Comparison of ENCODE assay signal across 35 cellular contexts in the genomic region with DNA sequence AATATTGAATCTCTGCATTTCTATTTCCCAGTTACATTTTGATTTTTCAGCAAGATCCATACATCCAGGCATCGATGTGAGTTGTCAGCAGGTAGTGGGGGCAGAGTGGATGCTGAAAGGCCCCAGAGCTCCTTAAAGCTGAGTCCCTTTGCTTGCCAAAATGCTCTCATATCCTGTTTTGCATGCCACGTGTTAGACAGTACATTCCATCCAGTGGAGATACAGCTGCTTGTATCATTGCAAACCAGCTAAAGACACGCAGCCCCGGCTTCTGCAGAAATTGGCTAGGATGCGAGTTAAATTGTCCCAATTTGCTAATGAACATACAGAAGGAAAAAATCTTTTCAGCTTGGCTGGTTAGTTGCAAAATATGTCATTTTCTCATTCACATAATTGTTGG.
A peak's percentile ranks its signal among the peaks of the same experiment; 100 is the strongest.
DNase-seq lines count a peak whose midpoint lies in the region; ATAC-seq and TF ChIP-seq lines count a peak whose summit lies in the region.
"Had no signal": no experiment of that assay in that cellular context is flagged by ENCODE, and none has a peak within 500 bp of the region (broad histone marks: within the 10 kb centered on the region; RNA-seq: fewer than 3 reads in every experiment).

No MANE protein-coding gene starts in this region.

- no peaks in the 10 kb centered on the region for H3K4me1 ChIP-seq in SK-N-SH (ENCODE audit: control insufficient read depth in 1 of 2, insufficient read depth in 2 of 2, low read depth in 1 of 2, low read length in 1 of 2)
- H3K4me1 ChIP-seq: ascending aorta, esophagus squamous epithelium, prostate gland, tibial nerve had no signal

- TF ChIP-seq CTCF in SK-N-SH (IDR thresholded peaks at IDR 0.05) (no peak), cardiac fibroblast (IDR thresholded peaks at IDR 0.05; ENCODE audit: low read depth, low read length) (no peak)

- no peak overlapping the region; the same call in 1 of the 2 replicates for H3K4me2 ChIP-seq in SK-N-SH
- H3K4me2 ChIP-seq: PC-9 had no signal

- no peak for TF ChIP-seq RAD21 in SK-N-SH (IDR thresholded peaks at IDR 0.05; ENCODE audit: low read length)

- DNase-seq in SK-N-SH (no peak), cardiac fibroblast (ENCODE audit: low read depth in 2 of 2) (peak; percentile 21 to 49), iris pigment epithelial cell (ENCODE audit: low read depth) (peak; percentile 59), NOMO-1 treated with dmso at 0.1 percent for 144 hours (lab: John Stamatoyannopoulos, UW; ENCODE audit: unreplicated experiment) (no peak)
- no peak for DNase-seq in stimulated activated naive CD4-positive, alpha-beta T cell (lab: John Stamatoyannopoulos, UW)
- DNase-seq: activated CD4-positive, alpha-beta T cell treated with anti-CD3 and anti-CD28 coated beads, Interleukin-2, amount 50 U/mL, for 48 hours; activated gamma-delta T cell treated with Interleukin-2 at 50 U/mL for 16 hours; activated naive CD8-positive, alpha-beta T cell treated with anti-CD3 and anti-CD28 coated beads, Interleukin-2, amount 10 ng/mL, durations not matched to agents 7 days and 5 days; activated T-cell treated with anti-CD3 and anti-CD28 coated beads, Interleukin-2, amount 50 U/mL, for 48 hours; AML-193; CD4-positive, alpha-beta T cell; central memory CD4-positive, alpha-beta T cell; esophagus squamous epithelium; islet precursor cell; KG1; left ventricle myocardium superior; MM.1S; naive thymus-derived CD4-positive, alpha-beta T cell; NCI-H1105 treated with DMSO at 0.1 percent for 48 hours; NCI-H187 treated with DMSO at 0.1 percent for 48 hours; NCI-H526; PC-9; stimulated activated CD4-positive, alpha-beta T cell treated with anti-CD3 and anti-CD28 coated beads, Interleukin-15, amount 100 ng/mL, for 24 hours; stimulated activated CD4-positive, alpha-beta T cell treated with anti-CD3 and anti-CD28 coated beads, Interleukin-4, amount 100 ng/mL, for 4 hours had no signal

- POLR2A ChIA-PET in SK-N-SH (lab: Yijun Ruan, JAX) = no interaction called here

- H3K36me3 ChIP-seq in SK-N-SH (replicated peaks in 1 of 2; ENCODE audit: control insufficient read depth in 1 of 2, insufficient read depth in 2 of 2, low read length in 1 of 2) = no peaks in the 10 kb centered on the region
- H3K36me3 ChIP-seq: ascending aorta, esophagus squamous epithelium, prostate gland, tibial nerve had no signal

- ATAC-seq in SK-N-SH treated with all-trans-retinoic acid at 6 μM for 48 hours = no peak
- ATAC-seq in GM19463 (IDR thresholded peaks at IDR 0.05; ENCODE audit: unreplicated experiment) = no peak
- no peak for ATAC-seq in esophagus mucosa
- ATAC-seq: activated CD4-positive, CD25-positive, alpha-beta regulatory T cell treated with anti-CD3 and anti-CD28 coated beads, Interleukin-2, amount 50 U/mL, for 24 hours; GM12878; left ventricle myocardium superior; naive thymus-derived CD4-positive, alpha-beta T cell; Right ventricle myocardium inferior; sciatic nerve had no signal

- H4K20me1 ChIP-seq in SK-N-SH (ENCODE audit: insufficient read depth) = no peaks in the 10 kb centered on the region

- 0 out of 2 replicates have a peak overlapping the region, but pooled peaks have one; percentile 30 for H3K9ac ChIP-seq in SK-N-SH

- H3K4me3 ChIP-seq in SK-N-SH (ENCODE audit: low read depth in 2 of 2, low read length in 1 of 2) = no peak overlapping the region
- H3K4me3 ChIP-seq in cardiac fibroblast (replicated peaks in 1 of 2; ENCODE audit: low read depth in 2 of 2, low read length in 2 of 2) = no peak overlapping the region
- H3K4me3 ChIP-seq: ascending aorta, esophagus squamous epithelium, GM12878, PC-9, prostate gland, tibial nerve had no signal

- WGBS in SK-N-SH (ENCODE audit: low lambda C conversion rate) = 12% methylated on average over 5 of the region's 5 CpGs

- H3K27ac ChIP-seq in SK-N-SH (ENCODE audit: low read depth in 2 of 2, low read length in 1 of 2) = peak overlapping the region in 1 of 2 experiments; percentile 62; a peak in 1 of 4 replicates
- H3K27ac ChIP-seq: 22Rv1, ascending aorta, esophagus squamous epithelium, PC-9, prostate gland, tibial nerve had no signal

- no peak for TF ChIP-seq EP300 in SK-N-SH (IDR thresholded peaks at IDR 0.05; ENCODE audit: borderline replicate concordance in 1 of 2, low read depth in 1 of 2, low read length in 1 of 2)

- CTCF ChIA-PET in SK-N-SH (lab: Yijun Ruan, JAX) = no interaction called here

- no peaks in the 10 kb centered on the region for H3K79me2 ChIP-seq in SK-N-SH (ENCODE audit: insufficient read depth)

- no peak overlapping the region for H2AFZ ChIP-seq in SK-N-SH (ENCODE audit: low read depth)
- H2AFZ ChIP-seq: PC-9 had no signal

- no peaks in the 10 kb centered on the region for H3K9me2 ChIP-seq in SK-N-SH

- no peaks in the 10 kb centered on the region; the same call in 1 of the 2 replicates for H3K9me3 ChIP-seq in SK-N-SH
- H3K9me3 ChIP-seq: ascending aorta, esophagus squamous epithelium, prostate gland, tibial nerve had no signal

- peaks cover 7% of the 10 kb centered on the region for H3F3A ChIP-seq in SK-N-SH (replicated peaks; ENCODE audit: insufficient read depth)

- no peaks in the 10 kb centered on the region for H3K27me3 ChIP-seq in SK-N-SH (ENCODE audit: insufficient read depth)
- H3K27me3 ChIP-seq: ascending aorta, esophagus squamous epithelium, tibial nerve had no signal

TF ChIP-seq in SK-N-SH, 30 proteins besides CTCF, POLR2A, EP300 and RAD21 (continues in another document):
- TF ChIP-seq NFIC (IDR thresholded peaks at IDR 0.05; ENCODE audit: borderline replicate concordance) (no peak), SIN3A (IDR thresholded peaks at IDR 0.05; ENCODE audit: borderline replicate concordance, low read depth, low read length) (no peak), EZH2phosphoT487 (IDR thresholded peaks at IDR 0.05; ENCODE audit: borderline replicate concordance, low read depth) (no peak), RCOR1 (IDR thresholded peaks at IDR 0.05; ENCODE audit: low read length) (no peak), TCF12 (IDR thresholded peaks at IDR 0.05) (no peak), FOSL2 (IDR thresholded peaks at IDR 0.05; ENCODE audit: borderline replicate concordance, low read depth) (no peak), NRF1 (IDR thresholded peaks at IDR 0.05; ENCODE audit: low read depth, low read length) (no peak), ELF1 (IDR thresholded peaks at IDR 0.05) (no peak)
- TF ChIP-seq, protein P1, sequence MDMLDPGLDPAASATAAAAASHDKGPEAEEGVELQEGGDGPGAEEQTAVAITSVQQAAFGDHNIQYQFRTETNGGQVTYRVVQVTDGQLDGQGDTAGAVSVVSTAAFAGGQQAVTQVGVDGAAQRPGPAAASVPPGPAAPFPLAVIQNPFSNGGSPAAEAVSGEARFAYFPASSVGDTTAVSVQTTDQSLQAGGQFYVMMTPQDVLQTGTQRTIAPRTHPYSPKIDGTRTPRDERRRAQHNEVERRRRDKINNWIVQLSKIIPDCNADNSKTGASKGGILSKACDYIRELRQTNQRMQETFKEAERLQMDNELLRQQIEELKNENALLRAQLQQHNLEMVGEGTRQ (IDR thresholded peaks at IDR 0.05; ENCODE audit: borderline replicate concordance, low read depth, low read length) = no peak
- TF ChIP-seq, protein P2, sequence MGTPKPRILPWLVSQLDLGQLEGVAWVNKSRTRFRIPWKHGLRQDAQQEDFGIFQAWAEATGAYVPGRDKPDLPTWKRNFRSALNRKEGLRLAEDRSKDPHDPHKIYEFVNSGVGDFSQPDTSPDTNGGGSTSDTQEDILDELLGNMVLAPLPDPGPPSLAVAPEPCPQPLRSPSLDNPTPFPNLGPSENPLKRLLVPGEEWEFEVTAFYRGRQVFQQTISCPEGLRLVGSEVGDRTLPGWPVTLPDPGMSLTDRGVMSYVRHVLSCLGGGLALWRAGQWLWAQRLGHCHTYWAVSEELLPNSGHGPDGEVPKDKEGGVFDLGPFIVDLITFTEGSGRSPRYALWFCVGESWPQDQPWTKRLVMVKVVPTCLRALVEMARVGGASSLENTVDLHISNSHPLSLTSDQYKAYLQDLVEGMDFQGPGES (IDR thresholded peaks at IDR 0.05; ENCODE audit: low read depth, low read length) = no peak

TF ChIP-seq in SK-N-SH treated with all-trans-retinoic acid at 6 μM for 48 hours, 23 proteins besides CTCF, POLR2A, EP300 and RAD21 (continues in another document):
- TF ChIP-seq BACH2 (CRISPR knock-in tag; IDR thresholded peaks at IDR 0.05; ENCODE audit: borderline replicate concordance) (no peak), CSDC2 (CRISPR knock-in tag; IDR thresholded peaks at IDR 0.05) (no peak), ZNF8 (CRISPR knock-in tag; IDR thresholded peaks at IDR 0.05) (no peak), TCF4 (CRISPR knock-in tag; IDR thresholded peaks at IDR 0.05; ENCODE audit: borderline replicate concordance) (no peak)
- TF ChIP-seq, protein P3, sequence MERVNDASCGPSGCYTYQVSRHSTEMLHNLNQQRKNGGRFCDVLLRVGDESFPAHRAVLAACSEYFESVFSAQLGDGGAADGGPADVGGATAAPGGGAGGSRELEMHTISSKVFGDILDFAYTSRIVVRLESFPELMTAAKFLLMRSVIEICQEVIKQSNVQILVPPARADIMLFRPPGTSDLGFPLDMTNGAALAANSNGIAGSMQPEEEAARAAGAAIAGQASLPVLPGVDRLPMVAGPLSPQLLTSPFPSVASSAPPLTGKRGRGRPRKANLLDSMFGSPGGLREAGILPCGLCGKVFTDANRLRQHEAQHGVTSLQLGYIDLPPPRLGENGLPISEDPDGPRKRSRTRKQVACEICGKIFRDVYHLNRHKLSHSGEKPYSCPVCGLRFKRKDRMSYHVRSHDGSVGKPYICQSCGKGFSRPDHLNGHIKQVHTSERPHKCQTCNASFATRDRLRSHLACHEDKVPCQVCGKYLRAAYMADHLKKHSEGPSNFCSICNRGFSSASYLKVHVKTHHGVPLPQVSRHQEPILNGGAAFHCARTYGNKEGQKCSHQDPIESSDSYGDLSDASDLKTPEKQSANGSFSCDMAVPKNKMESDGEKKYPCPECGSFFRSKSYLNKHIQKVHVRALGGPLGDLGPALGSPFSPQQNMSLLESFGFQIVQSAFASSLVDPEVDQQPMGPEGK (CRISPR knock-in tag; IDR thresholded peaks at IDR 0.05; ENCODE audit: borderline replicate concordance) = no peak

Comparison
In these comparisons a context has a peak if more than half of its experiments do, and no peak if none do; other contexts are left out.
1. DNase-seq: peak in cardiac fibroblast (2 of 2) and iris pigment epithelial cell (single experiment); none in SK-N-SH (single experiment), stimulated activated naive CD4-positive, alpha-beta T cell (0 of 6) and NOMO-1 treated with dmso at 0.1 percent for 144 hours (single experiment).